10 cellular contexts compared by ENCODE assay signal in genomic region chr2:11416931-11417330, GRCh38.
"Had no signal": no experiment of that assay in that cellular context is flagged by ENCODE, and none has a peak within 500 bp of the region (broad histone marks: within the 10 kb centered on the region; RNA-seq: fewer than 3 reads in every experiment).

No MANE protein-coding gene starts in this region.

- H3K27ac ChIP-seq: GM23248, HL-60 had no signal

- H3K27me3 Mint-ChIP-seq: IgD-negative memory B cell had no signal

- H3K4me1 ChIP-seq: HAP-1 had no signal

- H3K4me3 Mint-ChIP-seq: HFFc6, IgD-negative memory B cell had no signal

- H3K4me3 ChIP-seq: GM23248, HAP-1 had no signal

- H3K4me1 Mint-ChIP-seq: IgD-negative memory B cell had no signal

- FAIRE-seq: HepG2 had no signal

- H3K36me3 Mint-ChIP-seq: IgD-negative memory B cell had no signal

- H3K9ac ChIP-seq: GM23248 had no signal

- ATAC-seq: HCT116, HepG2 had no signal

- DNase-seq: GOT3, H7, HFFc6, KG1 had no signal

- H2AFZ ChIP-seq: GM23248 had no signal

- H3K27ac Mint-ChIP-seq: HFFc6, IgD-negative memory B cell had no signal

- H3K36me3 ChIP-seq: HAP-1 had no signal

- H3K9me3 ChIP-seq: HAP-1 had no signal
